ENCODE assay signal across 26 cellular contexts in genomic region chr22:44147036-44147645, GRCh38. TPM values are rescaled to one million over a fixed set of nuclear protein-coding genes. Genes with fewer than 3 reads are reported as not detected.
DNase-seq lines count a peak whose midpoint lies in the region; ATAC-seq and TF ChIP-seq lines count a peak whose summit lies in the region.
"Had no signal": no experiment of that assay in that cellular context is flagged by ENCODE, and none has a peak within 500 bp of the region (broad histone marks: within the 10 kb centered on the region; RNA-seq: fewer than 3 reads in every experiment).

No MANE protein-coding gene starts in this region.

- H3K4me1 Mint-ChIP-seq in neural progenitor cell = peaks cover 59% of the 10 kb centered on the region
- no peaks in the 10 kb centered on the region for H3K4me1 Mint-ChIP-seq in T-helper 2 cell treated with Interferon-gamma antibody and Interleukin-4, amounts not matched to agents 5 μg/mL and 100 μg/mL, for 36 hours (ENCODE audit: low read depth)
- H3K4me1 Mint-ChIP-seq: activated CD4-positive, alpha-beta T cell treated with anti-CD3 and anti-CD28 coated beads for 36 hours had no signal

- H3K4me3 ChIP-seq in BLaER1 treated with 17β-estradiol and CSF1 and Interleukin-3, amounts not matched to agents 10 nM and 100 nM = no peak overlapping the region
- H3K4me3 ChIP-seq in NT2/D1 (ENCODE audit: insufficient read length, low read depth) (no peak overlapping the region), gastroesophageal sphincter (no peak overlapping the region), neural progenitor cell (no peak overlapping the region)
- H3K4me3 ChIP-seq: A549, upper lobe of left lung had no signal

- H3K27me3 ChIP-seq in BLaER1 treated with 17β-estradiol and CSF1 and Interleukin-3, amounts not matched to agents 10 nM and 100 nM = peaks cover 0 to 9% (median 0%) of the 10 kb centered on the region in 11 experiments; a peak in 5 of 22 replicates
- H3K27me3 ChIP-seq in NT2/D1 (ENCODE audit: insufficient read depth, insufficient read length) = no peaks in the 10 kb centered on the region
- no peaks in the 10 kb centered on the region for H3K27me3 ChIP-seq in gastroesophageal sphincter
- peaks cover 23% of the 10 kb centered on the region for H3K27me3 ChIP-seq in neural progenitor cell
- H3K27me3 ChIP-seq: foreskin keratinocyte, upper lobe of left lung had no signal

- H4K20me1 ChIP-seq in BLaER1 treated with 17β-estradiol and CSF1 and Interleukin-3, amounts not matched to agents 10 nM and 100 nM = 0 out of 22 replicates have a peak, but pooled peaks cover 0 to 17% (median 0%) of the 10 kb centered on the region in 11 experiments
- H4K20me1 ChIP-seq in neural progenitor cell (ENCODE audit: low read depth) = peaks cover 8% of the 10 kb centered on the region

- ATAC-seq in gastroesophageal sphincter = no peak
- no peak for ATAC-seq in SK-N-SH treated with all-trans-retinoic acid at 6 μM for 48 hours
- ATAC-seq: A549; activated CD4-positive, alpha-beta T cell treated with anti-CD3 and anti-CD28 coated beads for 36 hours; activated T-cell treated with anti-CD3 and anti-CD28 coated beads, Interleukin-2, amount 50 U/mL, for 72 hours; foreskin keratinocyte; right cardiac atrium had no signal

- DNase-seq in NT2/D1 (ENCODE audit: low read depth, low spot score) = no peak
- no peak for DNase-seq in neural progenitor cell (ENCODE audit: low spot score)
- no peak for DNase-seq in T-helper 2 cell treated with Interferon-gamma antibody and Interleukin-4, amounts not matched to agents 5 μg/mL and 100 μg/mL, for 36 hours (ENCODE audit: low spot score)
- DNase-seq in germinal center (ENCODE audit: low spot score) = no peak
- DNase-seq in activated CD8-positive, alpha-beta memory T cell treated with anti-CD3 and anti-CD28 coated beads, Interleukin-2, amount 50 U/mL, for 4 hours = no peak
- DNase-seq: activated CD4-positive, alpha-beta T cell treated with anti-CD3 and anti-CD28 coated beads for 36 hours; activated naive CD4-positive, alpha-beta T cell treated with anti-CD3 and anti-CD28 coated beads for 36 hours; activated T-cell treated with anti-CD3 and anti-CD28 coated beads, Interleukin-2, amount 50 U/mL, for 72 hours; Calu3; cerebellar nuclear complex; foreskin keratinocyte; hypothalamus; NCI-H69; stimulated activated CD8-positive, alpha-beta memory T cell treated with anti-CD3 and anti-CD28 coated beads, Interleukin-4, amount 100 ng/mL, for 48 hours; upper lobe of left lung had no signal

- WGBS in gastroesophageal sphincter (ENCODE audit: low coverage in 1 of 2), 2 donors = 72 to 87% methylated on average over 5 of the region's 12 CpGs

- peaks cover 47% of the 10 kb centered on the region for H3F3A ChIP-seq in neural progenitor cell (ENCODE audit: low read depth)

- no peak for TF ChIP-seq EP300 in gastroesophageal sphincter (IDR thresholded peaks at IDR 0.05)

- H2AFZ ChIP-seq in neural progenitor cell (replicated peaks) = no peak overlapping the region

- H3K4me1 ChIP-seq in BLaER1 treated with 17β-estradiol and CSF1 and Interleukin-3, amounts not matched to agents 10 nM and 100 nM = peaks cover 8 to 44% (median 38%) of the 10 kb centered on the region in 10 experiments; a peak in 19 of 20 replicates
- H3K4me1 ChIP-seq in NT2/D1 (ENCODE audit: insufficient read depth, insufficient read length) (peaks cover 33% of the 10 kb centered on the region), gastroesophageal sphincter (peaks cover 0 to 35% (median 9%) of the 10 kb centered on the region in 3 donors), neural progenitor cell (peaks cover 57% of the 10 kb centered on the region)
- H3K4me1 ChIP-seq: A549, foreskin keratinocyte had no signal

- peak overlapping the region; percentile 74 for H3K4me3 Mint-ChIP-seq in neural progenitor cell
- no peak overlapping the region for H3K4me3 Mint-ChIP-seq in T-helper 2 cell treated with Interferon-gamma antibody and Interleukin-4, amounts not matched to agents 5 μg/mL and 100 μg/mL, for 36 hours
- H3K4me3 Mint-ChIP-seq: activated CD4-positive, alpha-beta T cell treated with anti-CD3 and anti-CD28 coated beads for 36 hours; activated naive CD4-positive, alpha-beta T cell treated with anti-CD3 and anti-CD28 coated beads for 36 hours; activated T-cell treated with anti-CD3 and anti-CD28 coated beads, Interleukin-2, amount 50 U/mL, for 72 hours had no signal

- TF ChIP-seq CTCF in gastroesophageal sphincter (IDR thresholded peaks at IDR 0.05) (no peak), neural progenitor cell (IDR thresholded peaks at IDR 0.05) (no peak)

- no peak overlapping the region; a peak in 1 of 22 replicates for H3K9ac ChIP-seq in BLaER1 treated with 17β-estradiol and CSF1 and Interleukin-3, amounts not matched to agents 10 nM and 100 nM
- peak overlapping the region; percentile 64 for H3K9ac ChIP-seq in NT2/D1 (ENCODE audit: insufficient read length, low read depth)
- no peak overlapping the region for H3K9ac ChIP-seq in neural progenitor cell

- H3K27me3 Mint-ChIP-seq in neural progenitor cell (ENCODE audit: insufficient read depth, low read depth) = peaks cover 27% of the 10 kb centered on the region
- no peaks in the 10 kb centered on the region for H3K27me3 Mint-ChIP-seq in T-helper 2 cell treated with Interferon-gamma antibody and Interleukin-4, amounts not matched to agents 5 μg/mL and 100 μg/mL, for 36 hours (ENCODE audit: low read depth)
- H3K27me3 Mint-ChIP-seq: activated CD4-positive, alpha-beta T cell treated with anti-CD3 and anti-CD28 coated beads for 36 hours had no signal

- no peaks in the 10 kb centered on the region for H3K9me3 Mint-ChIP-seq in neural progenitor cell
- H3K9me3 Mint-ChIP-seq in T-helper 2 cell treated with Interferon-gamma antibody and Interleukin-4, amounts not matched to agents 5 μg/mL and 100 μg/mL, for 36 hours = no peaks in the 10 kb centered on the region
- H3K9me3 Mint-ChIP-seq: activated naive CD4-positive, alpha-beta T cell treated with anti-CD3 and anti-CD28 coated beads for 36 hours; activated T-cell treated with anti-CD3 and anti-CD28 coated beads, Interleukin-2, amount 50 U/mL, for 72 hours had no signal

- peaks cover 0 to 46% (median 0%) of the 10 kb centered on the region in 11 experiments; a peak in 4 of 22 replicates for H3K36me3 ChIP-seq in BLaER1 treated with 17β-estradiol and CSF1 and Interleukin-3, amounts not matched to agents 10 nM and 100 nM
- no peaks in the 10 kb centered on the region for H3K36me3 ChIP-seq in NT2/D1 (ENCODE audit: insufficient read depth, insufficient read length, low read length)
- peaks cover 0 to 41% of the 10 kb centered on the region in 2 donors for H3K36me3 ChIP-seq in gastroesophageal sphincter
- no peaks in the 10 kb centered on the region for H3K36me3 ChIP-seq in neural progenitor cell

- TF ChIP-seq POLR2A in gastroesophageal sphincter (IDR thresholded peaks at IDR 0.05) = no peak

- H3K79me2 ChIP-seq in neural progenitor cell (ENCODE audit: low read depth) = no peaks in the 10 kb centered on the region

- peak overlapping the region; percentile 55 for H3K27ac Mint-ChIP-seq in neural progenitor cell
- H3K27ac Mint-ChIP-seq in T-helper 2 cell treated with Interferon-gamma antibody and Interleukin-4, amounts not matched to agents 5 μg/mL and 100 μg/mL, for 36 hours = no peak overlapping the region
- H3K27ac Mint-ChIP-seq: activated CD4-positive, alpha-beta T cell treated with anti-CD3 and anti-CD28 coated beads for 36 hours; activated naive CD4-positive, alpha-beta T cell treated with anti-CD3 and anti-CD28 coated beads for 36 hours; activated T-cell treated with anti-CD3 and anti-CD28 coated beads, Interleukin-2, amount 50 U/mL, for 72 hours had no signal

- no peaks in the 10 kb centered on the region for H3K36me3 Mint-ChIP-seq in neural progenitor cell
- peaks cover 5% of the 10 kb centered on the region for H3K36me3 Mint-ChIP-seq in T-helper 2 cell treated with Interferon-gamma antibody and Interleukin-4, amounts not matched to agents 5 μg/mL and 100 μg/mL, for 36 hours (ENCODE audit: low read depth)

- H3K4me2 ChIP-seq in BLaER1 treated with 17β-estradiol and CSF1 and Interleukin-3, amounts not matched to agents 10 nM and 100 nM = peak overlapping the region in 8 of 11 experiments; percentile 4 to 86 (median 76); a peak in 14 of 22 replicates
- peak overlapping the region; percentile 67 for H3K4me2 ChIP-seq in neural progenitor cell
- H3K4me2 ChIP-seq: A549 had no signal

- H3K9me3 ChIP-seq in BLaER1 treated with 17β-estradiol and CSF1 and Interleukin-3, amounts not matched to agents 10 nM and 100 nM (replicated peaks in 1 of 11) = no peaks in the 10 kb centered on the region
- H3K9me3 ChIP-seq in NT2/D1 (ENCODE audit: insufficient read depth, low read length) = no peaks in the 10 kb centered on the region
- no peaks in the 10 kb centered on the region for H3K9me3 ChIP-seq in gastroesophageal sphincter
- no peaks in the 10 kb centered on the region for H3K9me3 ChIP-seq in neural progenitor cell (ENCODE audit: low read depth)
- H3K9me3 ChIP-seq: A549, upper lobe of left lung had no signal

- no peak overlapping the region for H3K27ac ChIP-seq in BLaER1 treated with 17β-estradiol and CSF1 and Interleukin-3, amounts not matched to agents 10 nM and 100 nM
- H3K27ac ChIP-seq in gastroesophageal sphincter (peak overlapping the region in 3 of 4 donors; percentile 33 to 51 (median 43)), neural progenitor cell (no peak overlapping the region)
- H3K27ac ChIP-seq: A549, epithelial cell of prostate, foreskin keratinocyte, HL-60, upper lobe of left lung had no signal

TF ChIP-seq in SK-N-SH treated with all-trans-retinoic acid at 6 μM for 48 hours, 23 proteins besides CTCF, POLR2A, EP300 and RAD21 (continues in another document):
- no peak for TF ChIP-seq RARB (CRISPR knock-in tag; IDR thresholded peaks at IDR 0.05)

RNA-seq across cellular contexts. Expression of gene PARVG, which starts 33.6 kb away (rescaled TPM):
- 10 to 100 TPM in 2 of 4 donors, 1 to 10 TPM in 2; 7.0 to 18.2 (median 11.3) TPM for total RNA-seq in gastroesophageal sphincter
- total RNA-seq in neural progenitor cell (ENCODE audit: low replicate concordance) = 0.15 TPM in 1 of 2 replicates, not detected in the other
- total RNA-seq: Calu3, foreskin keratinocyte, kidney epithelial cell, lung microvascular endothelial cell, M059J, myocyte had no signal

Comparison
In these comparisons a context has a peak if more than half of its experiments do, and no peak if none do; other contexts are left out.
1. H3K27ac ChIP-seq: peak in gastroesophageal sphincter (3 of 4); none in BLaER1 treated with 17β-estradiol and CSF1 and Interleukin-3, amounts not matched to agents 10 nM and 100 nM (0 of 11) and neural progenitor cell (single experiment).